In the genomic region with DNA sequence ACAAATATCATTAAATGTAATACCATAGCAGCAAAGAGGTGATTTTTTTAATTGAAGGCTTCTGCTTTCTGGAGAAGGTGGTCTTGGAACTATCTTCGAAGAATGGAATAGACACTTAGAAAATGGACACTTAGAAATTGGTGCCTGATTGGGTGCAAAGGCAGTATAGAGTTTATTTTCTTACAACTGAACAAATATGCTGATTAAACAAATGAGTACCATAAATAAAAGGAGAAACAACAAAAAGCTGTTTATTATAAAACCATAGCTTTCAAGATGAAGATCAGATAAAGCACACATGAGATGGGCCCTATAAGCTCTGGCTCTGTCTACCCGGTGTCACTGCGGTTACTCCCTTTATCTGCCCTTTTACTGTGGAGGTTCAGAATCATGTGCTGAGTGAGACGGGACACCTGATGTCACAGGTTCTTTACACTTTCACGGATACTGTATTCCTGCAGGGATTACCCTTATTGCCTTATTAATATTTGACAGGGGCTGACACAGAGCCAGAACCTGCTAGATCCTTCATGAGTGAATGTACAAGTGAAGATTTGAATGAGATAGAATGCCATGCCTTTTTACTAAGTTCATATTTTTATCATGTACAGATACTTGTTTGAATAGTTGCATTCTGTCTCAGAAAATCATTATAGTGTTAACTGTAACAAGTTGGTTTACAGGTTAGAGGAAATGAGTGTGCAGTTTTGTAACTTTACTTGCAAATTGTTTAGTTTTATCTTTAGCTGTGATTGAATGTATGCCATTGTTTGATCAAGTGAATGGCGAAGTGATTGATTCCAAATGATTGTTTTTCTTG, we compare ENCODE assay signal across 28 cellular contexts.
DNase-seq lines count a peak whose midpoint lies in the region; ATAC-seq, FAIRE-seq and TF ChIP-seq lines count a peak whose summit lies in the region.
"Had no signal": no experiment of that assay in that cellular context is flagged by ENCODE, and none has a peak within 500 bp of the region (broad histone marks: within the 10 kb centered on the region; RNA-seq: fewer than 3 reads in every experiment).

No MANE protein-coding gene starts in this region.

- H3K4me3 ChIP-seq in SK-N-MC (no peak overlapping the region), HepG2 (replicated peaks in 1 of 3; ENCODE audit: insufficient read depth in 1 of 3, low read depth in 2 of 3, low read length in 3 of 3) (no peak overlapping the region)
- H3K4me3 ChIP-seq: BLaER1, esophagus squamous epithelium, spleen had no signal

- no peak overlapping the region for H3K4me3 Mint-ChIP-seq in stimulated activated naive CD8-positive, alpha-beta T cell treated with anti-CD3 and anti-CD28 coated beads, Interleukin-15, Interleukin-2, amounts not matched to agents 100 ng/mL and 50 ng/mL, for 24 hours
- no peak overlapping the region for H3K4me3 Mint-ChIP-seq in stimulated activated naive CD8-positive, alpha-beta T cell treated with anti-CD3 and anti-CD28 coated beads, Interleukin-15, amount 100 ng/mL, for 72 hours
- no peak overlapping the region for H3K4me3 Mint-ChIP-seq in stimulated activated memory B cell treated with anti-CD40 and anti-IgM and Interleukin-4, amounts not matched to agents 10 μg/mL and 1 μg/mL and 100 μg/mL, for 72 hours
- H3K4me3 Mint-ChIP-seq in nephron progenitor cell = no peak overlapping the region
- H3K4me3 Mint-ChIP-seq: activated CD8-positive, alpha-beta T cell treated with anti-CD3 and anti-CD28 coated beads, Interleukin-2, amount 10 ng/mL, durations not matched to agents 7 days and 5 days; IgD-negative memory B cell; mesothelial cell of epicardium; natural killer cell had no signal

- TF ChIP-seq EP300 in HepG2 (IDR thresholded peaks at IDR 0.05; ENCODE audit: low read depth in 2 of 2, low read length in 2 of 2) = no peak
- TF ChIP-seq EP300 in HepG2 (CRISPR knock-in tag; IDR thresholded peaks at IDR 0.05; ENCODE audit: borderline replicate concordance) = no peak

- peak overlapping the region; percentile 29 for H3K27ac Mint-ChIP-seq in stimulated activated naive CD8-positive, alpha-beta T cell treated with anti-CD3 and anti-CD28 coated beads, Interleukin-15, Interleukin-2, amounts not matched to agents 100 ng/mL and 50 ng/mL, for 24 hours
- no peak overlapping the region for H3K27ac Mint-ChIP-seq in stimulated activated naive CD8-positive, alpha-beta T cell treated with anti-CD3 and anti-CD28 coated beads, Interleukin-15, amount 100 ng/mL, for 72 hours
- H3K27ac Mint-ChIP-seq in stimulated activated memory B cell treated with anti-CD40 and anti-IgM and Interleukin-4, amounts not matched to agents 10 μg/mL and 1 μg/mL and 100 μg/mL, for 72 hours = peak overlapping the region; percentile 35
- H3K27ac Mint-ChIP-seq in nephron progenitor cell = no peak overlapping the region
- H3K27ac Mint-ChIP-seq: activated CD8-positive, alpha-beta T cell treated with anti-CD3 and anti-CD28 coated beads, Interleukin-2, amount 10 ng/mL, durations not matched to agents 7 days and 5 days; mesothelial cell of epicardium; natural killer cell had no signal

- FAIRE-seq in HepG2 (lab: Jason Lieb, UNC) = no peak

- CTCF ChIA-PET in HepG2 (lab: Yijun Ruan, JAX; ENCODE audit: low intra/inter-chr PET ratio, low total read pairs) = no interaction called here

- POLR2A ChIA-PET in HepG2 (lab: Yijun Ruan, JAX) = no interaction called here

- ATAC-seq in stimulated activated naive CD8-positive, alpha-beta T cell treated with anti-CD3 and anti-CD28 coated beads, Interleukin-15, amount 100 ng/mL, for 72 hours = no peak
- ATAC-seq in HepG2 (no peak), GM18517 (IDR thresholded peaks at IDR 0.05; ENCODE audit: unreplicated experiment) (no peak), HG03342 (IDR thresholded peaks at IDR 0.05; ENCODE audit: unreplicated experiment) (no peak)
- ATAC-seq in stimulated activated memory B cell treated with anti-CD40 and anti-IgM and Interleukin-4, amounts not matched to agents 10 μg/mL and 1 μg/mL and 100 μg/mL, for 72 hours = no peak
- ATAC-seq: activated CD4-positive, CD25-positive, alpha-beta regulatory T cell treated with anti-CD3 and anti-CD28 coated beads, Interleukin-2, amount 50 U/mL, for 24 hours; activated CD8-positive, alpha-beta T cell treated with anti-CD3 and anti-CD28 coated beads, Interleukin-2, amount 10 ng/mL, durations not matched to agents 7 days and 5 days; left ventricle myocardium superior; natural killer cell had no signal

- H3K27me3 ChIP-seq in HepG2 (ENCODE audit: control insufficient read depth in 1 of 2, insufficient read depth in 2 of 2, low read length in 2 of 2) = no peaks in the 10 kb centered on the region
- H3K27me3 ChIP-seq: BLaER1, esophagus squamous epithelium, spleen had no signal

- H4K20me1 ChIP-seq in HepG2 (ENCODE audit: insufficient read depth, low read length) = no peaks in the 10 kb centered on the region
- H4K20me1 ChIP-seq: BLaER1 had no signal

- peaks cover 3% of the 10 kb centered on the region for H3K79me2 ChIP-seq in HepG2 (ENCODE audit: insufficient read depth, low read length)

- TF ChIP-seq CTCF in HepG2 (CRISPR knock-in tag; IDR thresholded peaks at IDR 0.05) (no peak), nephron progenitor cell (IDR thresholded peaks at IDR 0.05) (no peak)

- in situ Hi-C loops in HepG2 (cut with HindIII; ENCODE audit: extremely low pct_ligation_motif_present, low pct_unique_long_range_greater_than_20kb) = no loop called here

- H3K4me2 ChIP-seq in HepG2 (ENCODE audit: low read depth, low read length) = no peak overlapping the region
- H3K4me2 ChIP-seq: BLaER1 had no signal

- intact Hi-C loops in HepG2 (cut with micrococcal nuclease; ENCODE audit: unreplicated experiment) = no loop called here

- WGBS in HepG2 (ENCODE audit: low lambda C conversion rate) = 66% methylated on average over 6 of the region's 6 CpGs

- H2AFZ ChIP-seq in HepG2 (ENCODE audit: low read length) = no peak overlapping the region

- BruUV-seq in HepG2 (replicated peaks; lab: Mats Ljungman, UMichigan) = no TSS peak

- no peaks in the 10 kb centered on the region for H3K4me1 ChIP-seq in HepG2 (ENCODE audit: insufficient read depth, low read length)
- H3K4me1 ChIP-seq: BLaER1 had no signal

- H3K4me1 Mint-ChIP-seq in stimulated activated naive CD8-positive, alpha-beta T cell treated with anti-CD3 and anti-CD28 coated beads, Interleukin-15, Interleukin-2, amounts not matched to agents 100 ng/mL and 50 ng/mL, for 24 hours (ENCODE audit: low read depth) = peaks cover 9% of the 10 kb centered on the region
- peaks cover 17% of the 10 kb centered on the region for H3K4me1 Mint-ChIP-seq in stimulated activated naive CD8-positive, alpha-beta T cell treated with anti-CD3 and anti-CD28 coated beads, Interleukin-15, amount 100 ng/mL, for 72 hours
- H3K4me1 Mint-ChIP-seq in stimulated activated memory B cell treated with anti-CD40 and anti-IgM and Interleukin-4, amounts not matched to agents 10 μg/mL and 1 μg/mL and 100 μg/mL, for 72 hours = peaks cover 19% of the 10 kb centered on the region
- H3K4me1 Mint-ChIP-seq in nephron progenitor cell = no peaks in the 10 kb centered on the region

- no peaks in the 10 kb centered on the region for H3K9me3 Mint-ChIP-seq in stimulated activated naive CD8-positive, alpha-beta T cell treated with anti-CD3 and anti-CD28 coated beads, Interleukin-15, Interleukin-2, amounts not matched to agents 100 ng/mL and 50 ng/mL, for 24 hours
- H3K9me3 Mint-ChIP-seq in stimulated activated naive CD8-positive, alpha-beta T cell treated with anti-CD3 and anti-CD28 coated beads, Interleukin-15, amount 100 ng/mL, for 72 hours = no peaks in the 10 kb centered on the region
- H3K9me3 Mint-ChIP-seq in stimulated activated memory B cell treated with anti-CD40 and anti-IgM and Interleukin-4, amounts not matched to agents 10 μg/mL and 1 μg/mL and 100 μg/mL, for 72 hours = no peaks in the 10 kb centered on the region
- H3K9me3 Mint-ChIP-seq in nephron progenitor cell = peaks cover 11% of the 10 kb centered on the region
- H3K9me3 Mint-ChIP-seq: IgD-negative memory B cell, natural killer cell had no signal

- no peak overlapping the region for H3K9ac ChIP-seq in SK-N-MC (ENCODE audit: insufficient read length)
- H3K9ac ChIP-seq in HepG2 (ENCODE audit: insufficient read depth, low read depth, low read length) = no peak overlapping the region
- H3K9ac ChIP-seq: BLaER1 had no signal

- no peaks in the 10 kb centered on the region for H3K27me3 Mint-ChIP-seq in stimulated activated naive CD8-positive, alpha-beta T cell treated with anti-CD3 and anti-CD28 coated beads, Interleukin-15, Interleukin-2, amounts not matched to agents 100 ng/mL and 50 ng/mL, for 24 hours
- H3K27me3 Mint-ChIP-seq in stimulated activated naive CD8-positive, alpha-beta T cell treated with anti-CD3 and anti-CD28 coated beads, Interleukin-15, amount 100 ng/mL, for 72 hours = no peaks in the 10 kb centered on the region
- no peaks in the 10 kb centered on the region for H3K27me3 Mint-ChIP-seq in stimulated activated memory B cell treated with anti-CD40 and anti-IgM and Interleukin-4, amounts not matched to agents 10 μg/mL and 1 μg/mL and 100 μg/mL, for 72 hours
- H3K27me3 Mint-ChIP-seq in nephron progenitor cell (ENCODE audit: low read depth, poor library complexity) = peaks cover 3% of the 10 kb centered on the region
- H3K27me3 Mint-ChIP-seq: IgD-negative memory B cell had no signal

- H3K36me3 Mint-ChIP-seq in stimulated activated naive CD8-positive, alpha-beta T cell treated with anti-CD3 and anti-CD28 coated beads, Interleukin-15, Interleukin-2, amounts not matched to agents 100 ng/mL and 50 ng/mL, for 24 hours (ENCODE audit: low read depth) = peaks cover 9% of the 10 kb centered on the region
- peaks cover 17% of the 10 kb centered on the region for H3K36me3 Mint-ChIP-seq in stimulated activated memory B cell treated with anti-CD40 and anti-IgM and Interleukin-4, amounts not matched to agents 10 μg/mL and 1 μg/mL and 100 μg/mL, for 72 hours
- peaks cover 13% of the 10 kb centered on the region for H3K36me3 Mint-ChIP-seq in nephron progenitor cell (ENCODE audit: low read depth)
- H3K36me3 Mint-ChIP-seq: natural killer cell had no signal

- H3K36me3 ChIP-seq in SK-N-MC (ENCODE audit: insufficient read depth, low read length) (peaks cover 7% of the 10 kb centered on the region), HepG2 (replicated peaks in 1 of 2; ENCODE audit: control insufficient read depth in 1 of 2, insufficient read depth in 2 of 2, low read length in 2 of 2) (no peaks in the 10 kb centered on the region)
- H3K36me3 ChIP-seq: BLaER1, esophagus squamous epithelium had no signal

- no peak for TF ChIP-seq RAD21 in HepG2 (CRISPR knock-in tag; IDR thresholded peaks at IDR 0.05)

- no peaks in the 10 kb centered on the region for H3K9me3 ChIP-seq in SK-N-MC (ENCODE audit: low read depth, low read length)
- H3K9me3 ChIP-seq in HepG2 (ENCODE audit: low read length) = no peaks in the 10 kb centered on the region
- H3K9me3 ChIP-seq: esophagus squamous epithelium, spleen had no signal

- peak overlapping the region; percentile 40 for H3K27ac ChIP-seq in SK-N-MC
- H3K27ac ChIP-seq in HepG2 (ENCODE audit: extremely low read length, insufficient read depth, low read length) = no peak overlapping the region
- H3K27ac ChIP-seq: BLaER1, esophagus squamous epithelium had no signal

- no peak for DNase-seq in stimulated activated naive CD8-positive, alpha-beta T cell treated with anti-CD3 and anti-CD28 coated beads, Interleukin-15, amount 100 ng/mL, for 72 hours
- DNase-seq in SK-N-MC (ENCODE audit: low read depth, low spot score) (no peak), HepG2 (ENCODE audit: low spot score) (no peak), nephron progenitor cell (no peak)
- DNase-seq: activated CD8-positive, alpha-beta T cell treated with anti-CD3 and anti-CD28 coated beads, Interleukin-2, amount 10 ng/mL, durations not matched to agents 7 days and 5 days; activated gamma-delta T cell treated with Interleukin-2 at 50 U/mL for 16 hours; dermis blood vessel endothelial cell; DMS79; esophagus squamous epithelium; foreskin melanocyte; GDM1; GOT3; left ventricle myocardium superior; natural killer cell; NCI-H1105; NCI-H2029; NCI-H526 treated with DMSO at 0.1 percent for 48 hours; spleen; stimulated activated CD4-positive, alpha-beta T cell treated with anti-CD3 and anti-CD28 coated beads, Interleukin-2, amount 100 ng/mL, for 48 hours; T-helper 1 cell had no signal

- no peak for TF ChIP-seq POLR2A in HepG2 (IDR thresholded peaks at IDR 0.05; ENCODE audit: insufficient read depth in 1 of 2, low read depth in 2 of 2, low read length in 2 of 2)

Comparison
In these comparisons a context has a peak if more than half of its experiments do, and no peak if none do; other contexts are left out.
1. H3K27ac Mint-ChIP-seq: peak in stimulated activated naive CD8-positive, alpha-beta T cell treated with anti-CD3 and anti-CD28 coated beads, Interleukin-15, Interleukin-2, amounts not matched to agents 100 ng/mL and 50 ng/mL, for 24 hours (single experiment) and stimulated activated memory B cell treated with anti-CD40 and anti-IgM and Interleukin-4, amounts not matched to agents 10 μg/mL and 1 μg/mL and 100 μg/mL, for 72 hours (single experiment); none in stimulated activated naive CD8-positive, alpha-beta T cell treated with anti-CD3 and anti-CD28 coated beads, Interleukin-15, amount 100 ng/mL, for 72 hours (0 of 2) and nephron progenitor cell (single experiment).